ENCODE assay signal across 28 cellular contexts in the genomic region with DNA sequence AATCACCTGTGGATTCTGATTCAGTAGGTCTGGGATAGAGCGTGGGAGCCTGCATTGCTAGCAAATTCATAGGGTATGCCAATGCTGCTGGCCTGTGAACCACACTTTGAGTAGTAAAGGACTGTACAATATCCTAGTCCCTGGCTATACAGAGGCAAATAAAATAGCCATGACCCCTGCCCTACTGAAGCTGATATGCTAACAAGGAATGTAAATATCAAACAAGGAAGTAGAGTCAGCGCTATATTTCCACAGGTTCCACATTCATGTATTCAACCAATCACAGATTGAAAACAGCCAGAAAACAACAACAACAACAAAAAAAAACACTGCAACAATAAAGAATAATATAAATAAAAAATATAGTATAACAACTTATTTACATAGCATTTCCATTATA.
"Had no signal": no experiment of that assay in that cellular context is flagged by ENCODE, and none has a peak within 500 bp of the region (broad histone marks: within the 10 kb centered on the region; RNA-seq: fewer than 3 reads in every experiment).

No MANE protein-coding gene starts in this region.

- H3K4me1 Mint-ChIP-seq: naive thymus-derived CD4-positive, alpha-beta T cell; neural crest cell; stimulated activated effector memory CD8-positive, alpha-beta T cell treated with anti-CD3 and anti-CD28 coated beads, Interleukin-12 subunit alpha, Interleukin-12 subunit beta, amount 100 ng/mL, for 72 hours had no signal

- H3K27me3 Mint-ChIP-seq: stimulated activated naive CD8-positive, alpha-beta T cell treated with anti-CD3 and anti-CD28 coated beads, Interleukin-15, Interleukin-2, amounts not matched to agents 100 ng/mL and 50 ng/mL, for 24 hours had no signal

- H3K79me2 ChIP-seq: parathyroid adenoma had no signal

- H2AFZ ChIP-seq: parathyroid adenoma had no signal

- H3K9ac ChIP-seq: parathyroid adenoma had no signal

- H3K27me3 ChIP-seq: left lung, right atrium auricular region, spleen, suprapubic skin, tibial artery, upper lobe of right lung had no signal

- H3K27ac Mint-ChIP-seq: mesothelial cell of epicardium; naive thymus-derived CD4-positive, alpha-beta T cell; nephron; stimulated activated effector memory CD8-positive, alpha-beta T cell treated with anti-CD3 and anti-CD28 coated beads, Interleukin-12 subunit alpha, Interleukin-12 subunit beta, amount 100 ng/mL, for 72 hours; stimulated activated naive CD8-positive, alpha-beta T cell treated with anti-CD3 and anti-CD28 coated beads, Interleukin-15, Interleukin-2, amounts not matched to agents 100 ng/mL and 50 ng/mL, for 24 hours had no signal

- H3K9me3 ChIP-seq: left lung, lower lobe of right lung, right atrium auricular region, spleen, suprapubic skin, thoracic aorta, tibial artery, upper lobe of right lung had no signal

- DNase-seq: hippocampal formation; kidney glomerular epithelial cell; left cardiac atrium; left lung; lower lobe of right lung; mammary epithelial cell; mesenchymal stem cell; naive thymus-derived CD4-positive, alpha-beta T cell; nucleus accumbens; spleen; stimulated activated CD4-positive, alpha-beta T cell treated with anti-CD3 and anti-CD28 coated beads, Interleukin-4, amount 100 ng/mL, for 24 hours; stimulated activated naive CD4-positive, alpha-beta T cell; tibial artery; trophoblast cell; upper lobe of right lung had no signal

- H3K36me3 ChIP-seq: left lung, lower lobe of right lung, right atrium auricular region, spleen, suprapubic skin, thoracic aorta, tibial artery, upper lobe of right lung had no signal

- H3K4me1 ChIP-seq: left lung, lower lobe of right lung, parathyroid adenoma, upper lobe of right lung had no signal

- H3K9me3 Mint-ChIP-seq: mesothelial cell of epicardium; naive thymus-derived CD4-positive, alpha-beta T cell; nephron; neural crest cell; stimulated activated effector memory CD8-positive, alpha-beta T cell treated with anti-CD3 and anti-CD28 coated beads, Interleukin-12 subunit alpha, Interleukin-12 subunit beta, amount 100 ng/mL, for 72 hours; stimulated activated naive CD8-positive, alpha-beta T cell treated with anti-CD3 and anti-CD28 coated beads, Interleukin-15, Interleukin-2, amounts not matched to agents 100 ng/mL and 50 ng/mL, for 24 hours had no signal

- H3K4me3 Mint-ChIP-seq: mesothelial cell of epicardium; naive thymus-derived CD4-positive, alpha-beta T cell; nephron; neural crest cell; stimulated activated effector memory CD8-positive, alpha-beta T cell treated with anti-CD3 and anti-CD28 coated beads, Interleukin-12 subunit alpha, Interleukin-12 subunit beta, amount 100 ng/mL, for 72 hours; stimulated activated naive CD8-positive, alpha-beta T cell treated with anti-CD3 and anti-CD28 coated beads, Interleukin-15, Interleukin-2, amounts not matched to agents 100 ng/mL and 50 ng/mL, for 24 hours had no signal

- ATAC-seq: left cardiac atrium; left lung; lower lobe of right lung; naive thymus-derived CD4-positive, alpha-beta T cell; sciatic nerve; stimulated activated effector memory CD8-positive, alpha-beta T cell treated with anti-CD3 and anti-CD28 coated beads, Interleukin-12 subunit alpha, Interleukin-12 subunit beta, amount 100 ng/mL, for 72 hours; upper lobe of right lung had no signal

- H3K4me3 ChIP-seq: left lung, lower lobe of right lung, right atrium auricular region, skin epidermis, spleen, suprapubic skin, thoracic aorta, tibial artery, upper lobe of right lung had no signal

- FAIRE-seq: keratinocyte, urothelium cell line had no signal

- H3K36me3 Mint-ChIP-seq: mesothelial cell of epicardium; naive thymus-derived CD4-positive, alpha-beta T cell; stimulated activated effector memory CD8-positive, alpha-beta T cell treated with anti-CD3 and anti-CD28 coated beads, Interleukin-12 subunit alpha, Interleukin-12 subunit beta, amount 100 ng/mL, for 72 hours had no signal

- H3K27ac ChIP-seq: left lung, lower lobe of right lung, parathyroid adenoma, right atrium auricular region, skin epidermis, spleen, suprapubic skin, thoracic aorta, tibial artery, upper lobe of right lung had no signal
